17 cellular contexts compared by ENCODE assay signal in genomic region chr2:42110287-42110973, GRCh38. TPM values are rescaled to one million over a fixed set of nuclear protein-coding genes. Genes with fewer than 3 reads are reported as not detected.
A peak's percentile ranks its signal among the peaks of the same experiment; 100 is the strongest.
DNase-seq lines count a peak whose midpoint lies in the region; ATAC-seq and TF ChIP-seq lines count a peak whose summit lies in the region.
"Had no signal": no experiment of that assay in that cellular context is flagged by ENCODE, and none has a peak within 500 bp of the region (broad histone marks: within the 10 kb centered on the region; RNA-seq: fewer than 3 reads in every experiment).

No MANE protein-coding gene starts in this region.

- H3K9me3 ChIP-seq in right atrium auricular region: no peaks in the 10 kb centered on the region
- no peaks in the 10 kb centered on the region for H3K9me3 ChIP-seq in effector memory CD4-positive, alpha-beta T cell (ENCODE audit: control insufficient read depth, low read length)
- no peaks in the 10 kb centered on the region for H3K9me3 ChIP-seq in mesodermal cell (ENCODE audit: control insufficient read depth, low read length)
- no peaks in the 10 kb centered on the region for H3K9me3 ChIP-seq in transverse colon
- H3K9me3 ChIP-seq: heart left ventricle had no signal

- ATAC-seq in left cardiac atrium (peak; percentile 51 to 75), HG03175 (IDR thresholded peaks at IDR 0.05; ENCODE audit: unreplicated experiment) (no peak), GM21381 (IDR thresholded peaks at IDR 0.05; ENCODE audit: unreplicated experiment) (no peak)
- ATAC-seq: HCT116, PC-3 had no signal

- no peak for DNase-seq in left cardiac atrium
- DNase-seq in right atrium auricular region (ENCODE audit: low spot score): no peak
- no peak for DNase-seq in effector memory CD4-positive, alpha-beta T cell
- DNase-seq in transverse colon: no peak
- no peak for DNase-seq in cerebellar nuclear complex (lab: John Stamatoyannopoulos, UW)
- DNase-seq: activated naive CD4-positive, alpha-beta T cell treated with anti-CD3 and anti-CD28 coated beads, Interleukin-2, amount 10 ng/mL, durations not matched to agents 7 days and 5 days; heart left ventricle; naive B cell; NCI-H510A treated with DMSO at 0.1 percent for 48 hours; PC-3; stimulated activated CD4-positive, alpha-beta T cell treated with anti-CD3 and anti-CD28 coated beads, Interleukin-4, amount 100 ng/mL, for 1 hour; SW 1271; WERI-Rb-1 had no signal

- H3K27ac ChIP-seq in right atrium auricular region: no peak overlapping the region
- H3K27ac ChIP-seq in effector memory CD4-positive, alpha-beta T cell (ENCODE audit: insufficient read depth, low read length, poor library complexity, severe bottlenecking): peak overlapping the region; percentile 99
- peak overlapping the region; percentile 49 for H3K27ac ChIP-seq in mesodermal cell (ENCODE audit: low read depth, low read length, severe bottlenecking)
- H3K27ac ChIP-seq in transverse colon: no peak overlapping the region
- H3K27ac ChIP-seq: heart left ventricle, WERI-Rb-1 had no signal

- intact Hi-C loops in left cardiac atrium (cut with DNase I): no loop called here
- intact Hi-C loops in transverse colon (cut with DNase I; ENCODE audit: low total_unique reads): no loop called here

- H3K27me3 ChIP-seq in right atrium auricular region (no peaks in the 10 kb centered on the region), transverse colon (no peaks in the 10 kb centered on the region)
- H3K27me3 ChIP-seq in effector memory CD4-positive, alpha-beta T cell (replicated peaks; ENCODE audit: control insufficient read depth, insufficient read depth, low read length, poor library complexity, severe bottlenecking): no peaks in the 10 kb centered on the region
- H3K27me3 ChIP-seq: heart left ventricle had no signal

- H3K4me1 ChIP-seq in right atrium auricular region (peaks cover 0 to 7% of the 10 kb centered on the region in 2 donors), mesodermal cell (ENCODE audit: control insufficient read depth, insufficient read depth, low read length, poor library complexity, severe bottlenecking) (peaks cover 14% of the 10 kb centered on the region), transverse colon (peaks cover 0 to 10% (median 0%) of the 10 kb centered on the region in 4 donors)
- H3K4me1 ChIP-seq in effector memory CD4-positive, alpha-beta T cell (ENCODE audit: control insufficient read depth, insufficient read depth, low read length, poor library complexity, severe bottlenecking): peaks cover 54% of the 10 kb centered on the region

- H3K4me3 ChIP-seq in right atrium auricular region: no peak overlapping the region
- no peak overlapping the region for H3K4me3 ChIP-seq in effector memory CD4-positive, alpha-beta T cell (ENCODE audit: insufficient read depth, low read depth, low read length, poor library complexity, severe bottlenecking)
- H3K4me3 ChIP-seq in mesodermal cell (ENCODE audit: extremely low read depth, insufficient read depth, low read length, poor library complexity, severe bottlenecking): no peak overlapping the region
- no peak overlapping the region for H3K4me3 ChIP-seq in transverse colon
- H3K4me3 ChIP-seq: heart left ventricle had no signal

- TF ChIP-seq POLR2A in transverse colon (IDR thresholded peaks at IDR 0.05): no peak

- 69 to 71% methylated on average over 5 to 9 of the region's 9 CpGs for WGBS in mesodermal cell (ENCODE audit: insufficient coverage in 2 of 2), 2 experiments
- WGBS in transverse colon (ENCODE audit: low coverage in 1 of 2), 2 donors: 68 to 93% methylated on average over 3 to 9 of the region's 9 CpGs

- no peaks in the 10 kb centered on the region for H3K36me3 ChIP-seq in right atrium auricular region
- no peaks in the 10 kb centered on the region for H3K36me3 ChIP-seq in effector memory CD4-positive, alpha-beta T cell (ENCODE audit: control insufficient read depth, insufficient read depth, low read length)
- no peaks in the 10 kb centered on the region for H3K36me3 ChIP-seq in mesodermal cell (ENCODE audit: control insufficient read depth, insufficient read depth, low read length)
- H3K36me3 ChIP-seq in transverse colon: no peaks in the 10 kb centered on the region
- H3K36me3 ChIP-seq: heart left ventricle, WERI-Rb-1 had no signal

- TF ChIP-seq CTCF in right atrium auricular region (IDR thresholded peaks at IDR 0.05): no peak
- TF ChIP-seq CTCF in transverse colon (IDR thresholded peaks at IDR 0.05): no peak

- no peak for TF ChIP-seq EP300 in transverse colon (IDR thresholded peaks at IDR 0.05; ENCODE audit: low read depth)

- in situ Hi-C loops in transverse colon (cut with MboI; ENCODE audit: low pct_ligation_motif_present in 1 of 4, low pct_unique_long_range_greater_than_20kb in 1 of 4, low sequenced_read_pairs in 3 of 4): loop anchor here in 1 of 4 donors (25.0 kb wide), 1 partner anchor 227 kb away; no protein-coding TSS in a partner anchor

RNA-seq across cellular contexts. Expression of gene EML4, which starts 58.7 kb away (rescaled TPM):
- total RNA-seq in left cardiac atrium: 10 to 100 TPM in 1 of 2 donors, 1 to 10 TPM in 1; 8.5 to 12.4 TPM
- total RNA-seq in right atrium auricular region: 1 to 10 TPM; 4.4 to 9.3 TPM
- polyA plus RNA-seq in mesodermal cell (2013, experiment 1 of 2): 60.0 TPM
- polyA plus RNA-seq in mesodermal cell (2013, experiment 2 of 2): 56.2 TPM
- 10 to 100 TPM; 49.7 to 91.5 (median 67.5) TPM for total RNA-seq in transverse colon

Comparison
In these comparisons a context has a peak if more than half of its experiments do, and no peak if none do; other contexts are left out.
1. ATAC-seq: peak in left cardiac atrium (2 of 2); none in HG03175 (single experiment) and GM21381 (single experiment).
2. H3K27ac ChIP-seq: peak in effector memory CD4-positive, alpha-beta T cell (single experiment) and mesodermal cell (single experiment); none in right atrium auricular region (0 of 2) and transverse colon (0 of 4).